26 cellular contexts compared by ENCODE assay signal in genomic region chr11:40170076-40170475, GRCh38.
DNase-seq lines count a peak whose midpoint lies in the region; ATAC-seq, FAIRE-seq and TF ChIP-seq lines count a peak whose summit lies in the region.
"Had no signal": no experiment of that assay in that cellular context is flagged by ENCODE, and none has a peak within 500 bp of the region (broad histone marks: within the 10 kb centered on the region; RNA-seq: fewer than 3 reads in every experiment).

No MANE protein-coding gene starts in this region.

- TF ChIP-seq POLR2A in H54 (IDR thresholded peaks at IDR 0.05; ENCODE audit: low read depth, low read length), result no peak

- H3K4me3 Mint-ChIP-seq in natural killer cell, result no peak overlapping the region
- H3K4me3 Mint-ChIP-seq: T-helper 2 cell treated with Interferon-gamma antibody and Interleukin-4, amounts not matched to agents 5 μg/mL and 100 μg/mL, for 36 hours had no signal

- ATAC-seq in GM19452 (IDR thresholded peaks at IDR 0.05; ENCODE audit: unreplicated experiment) (peak; percentile 52), HG03432 (IDR thresholded peaks at IDR 0.05; ENCODE audit: unreplicated experiment) (peak; percentile 63), natural killer cell (no peak)
- ATAC-seq: A549, foreskin keratinocyte had no signal

- intact Hi-C loops in natural killer cell (cut with micrococcal nuclease), result no loop called here

- FAIRE-seq in H54 (lab: Jason Lieb, UNC), result no peak
- FAIRE-seq: A549, GM18507, islet of Langerhans had no signal

- peaks cover 12 to 18% of the 10 kb centered on the region in 2 donors for H3K9me3 Mint-ChIP-seq in natural killer cell

- DNase-seq in DMS53 (lab: John Stamatoyannopoulos, UW), result peak; percentile 73
- DNase-seq in glomerular visceral epithelial cell (ENCODE audit: extremely low spot score), result peak; percentile 3
- no peak for DNase-seq in GOT3 (lab: John Stamatoyannopoulos, UW)
- no peak for DNase-seq in islet precursor cell
- no peak for DNase-seq in H54 (ENCODE audit: insufficient read length, low spot score)
- no peak for DNase-seq in natural killer cell
- DNase-seq: activated effector memory CD4-positive, alpha-beta T cell treated with anti-CD3 and anti-CD28 coated beads, Interleukin-2, amount 50 U/mL, for 16 hours; BE2C; Caco-2; erythroblast; hypothalamus; Kasumi-1; NCI-H1048; NCI-H2029 treated with DMSO at 0.1 percent for 48 hours; NCI-H446; NK-92 treated with Interleukin-12 subunit alpha and Interleukin-12 subunit beta, amount 100 ng/mL, for 24 hours; Peyer's patch; sigmoid colon; uterus had no signal

- TF ChIP-seq CTCF in natural killer cell (IDR thresholded peaks at IDR 0.05), result no peak

- H3K36me3 Mint-ChIP-seq in natural killer cell, result peaks cover 8% of the 10 kb centered on the region

- no peaks in the 10 kb centered on the region for H3K27me3 Mint-ChIP-seq in natural killer cell (ENCODE audit: low read depth in 2 of 2)

- no peak overlapping the region for H3K27ac Mint-ChIP-seq in natural killer cell
- H3K27ac Mint-ChIP-seq: T-helper 2 cell treated with Interferon-gamma antibody and Interleukin-4, amounts not matched to agents 5 μg/mL and 100 μg/mL, for 36 hours had no signal

- no peaks in the 10 kb centered on the region for H3K4me1 Mint-ChIP-seq in natural killer cell

Comparison
In these comparisons a context has a peak if more than half of its experiments do, and no peak if none do; other contexts are left out.
1. DNase-seq: peak in DMS53 (single experiment) and glomerular visceral epithelial cell (single experiment); none in GOT3 (single experiment), islet precursor cell (single experiment), H54 (single experiment) and natural killer cell (single experiment).
2. ATAC-seq: peak in GM19452 (single experiment) and HG03432 (single experiment); none in natural killer cell (0 of 3).